Comparison of ENCODE assay signal across 8 cellular contexts in genomic region chr10:32981760-32982159, GRCh38. TPM values are rescaled to one million over a fixed set of nuclear protein-coding genes. Genes with fewer than 3 reads are reported as not detected.
DNase-seq lines count a peak whose midpoint lies in the region; ATAC-seq and TF ChIP-seq lines count a peak whose summit lies in the region.

No MANE protein-coding gene starts in this region.

- H3K9me3 ChIP-seq in adipocyte (ENCODE audit: control insufficient read depth, low read length) (no peaks in the 10 kb centered on the region), left ventricle myocardium inferior (replicated peaks) (no peaks in the 10 kb centered on the region), skeletal muscle satellite cell (replicated peaks; ENCODE audit: low read length) (no peaks in the 10 kb centered on the region)

- no peak overlapping the region for H3K4me3 ChIP-seq in HL-60 (replicated peaks; ENCODE audit: insufficient read depth, low read length)
- peak overlapping the region; percentile 79 for H3K4me3 ChIP-seq in adipocyte (ENCODE audit: low read length)
- H3K4me3 ChIP-seq in left ventricle myocardium inferior = peak overlapping the region; percentile 73
- H3K4me3 ChIP-seq in skeletal muscle satellite cell (ENCODE audit: low read length) = no peak overlapping the region

- H3K9ac ChIP-seq in adipocyte (ENCODE audit: low read length) (peak overlapping the region; percentile 86), skeletal muscle satellite cell (ENCODE audit: low read depth, low read length) (peak overlapping the region; percentile 92)

- no peaks in the 10 kb centered on the region for H3K36me3 ChIP-seq in adipocyte (ENCODE audit: control insufficient read depth, insufficient read depth, low read length, severe bottlenecking)
- no peaks in the 10 kb centered on the region for H3K36me3 ChIP-seq in left ventricle myocardium inferior
- H3K36me3 ChIP-seq in skeletal muscle satellite cell (ENCODE audit: insufficient read depth, low read length) = no peaks in the 10 kb centered on the region

- ATAC-seq in GM21526 (IDR thresholded peaks at IDR 0.05; ENCODE audit: low FRiP score, unreplicated experiment) (no peak), GM21390 (IDR thresholded peaks at IDR 0.05; ENCODE audit: unreplicated experiment) (no peak), HG02678 (IDR thresholded peaks at IDR 0.05; ENCODE audit: unreplicated experiment) (no peak)

- TF ChIP-seq CTCF in HL-60 (IDR thresholded peaks at IDR 0.05; ENCODE audit: insufficient read depth, low read length) = no peak
- no peak for TF ChIP-seq CTCF in left ventricle myocardium inferior (IDR thresholded peaks at IDR 0.05; ENCODE audit: borderline replicate concordance)

- 0 out of 2 replicates have a peak overlapping the region, but pooled peaks have one; percentile 23 for H3K27ac ChIP-seq in HL-60 (replicated peaks)
- peak overlapping the region; percentile 93 for H3K27ac ChIP-seq in left ventricle myocardium inferior (replicated peaks)

- H3K4me2 ChIP-seq in skeletal muscle satellite cell (ENCODE audit: low read length) = peak overlapping the region; percentile 85

- DNase-seq in HL-60 (ENCODE audit: low read depth in 1 of 2, low spot score in 1 of 2) = no peak
- peak; percentile 32 for DNase-seq in adipocyte (ENCODE audit: low read depth)
- peak; percentile 39 for DNase-seq in left ventricle myocardium inferior
- no peak for DNase-seq in DMS 273 treated with DMSO at 0.1 percent for 48 hours (lab: John Stamatoyannopoulos, UW)

- H3K4me1 ChIP-seq in adipocyte (ENCODE audit: control insufficient read depth, insufficient read depth, low read length) = peaks cover 62% of the 10 kb centered on the region
- peaks cover 43% of the 10 kb centered on the region for H3K4me1 ChIP-seq in left ventricle myocardium inferior
- peaks cover 60% of the 10 kb centered on the region for H3K4me1 ChIP-seq in skeletal muscle satellite cell (ENCODE audit: control insufficient read depth, insufficient read depth, low read length)

- no peaks in the 10 kb centered on the region for H3K27me3 ChIP-seq in HL-60 (ENCODE audit: insufficient read depth, poor library complexity, severe bottlenecking)
- no peaks in the 10 kb centered on the region for H3K27me3 ChIP-seq in adipocyte (replicated peaks; ENCODE audit: control insufficient read depth, insufficient read depth, low read length)
- H3K27me3 ChIP-seq in left ventricle myocardium inferior (ENCODE audit: low read depth) = no peaks in the 10 kb centered on the region
- no peaks in the 10 kb centered on the region for H3K27me3 ChIP-seq in skeletal muscle satellite cell (ENCODE audit: control insufficient read depth, insufficient read depth, low read length)

- intact Hi-C loops in left ventricle myocardium inferior (cut with micrococcal nuclease) = no loop called here

RNA-seq across cellular contexts. Expression of gene ITGB1, which starts 23.7 kb away (rescaled TPM):
- total RNA-seq in left ventricle myocardium inferior = 542 TPM
- 1,153 and 1,263 TPM in 2 replicates for total RNA-seq in skeletal muscle satellite cell (2012; rRNA removed)

Comparison
In these comparisons a context has a peak if more than half of its experiments do, and no peak if none do; other contexts are left out.
1. DNase-seq: peak in adipocyte (single experiment) and left ventricle myocardium inferior (single experiment); none in HL-60 (0 of 2) and DMS 273 treated with DMSO at 0.1 percent for 48 hours (single experiment).
2. H3K4me3 ChIP-seq: peak in adipocyte (single experiment) and left ventricle myocardium inferior (single experiment); none in HL-60 (single experiment) and skeletal muscle satellite cell (single experiment).